ENCODE assay signal across 18 cellular contexts in genomic region chr6:21869085-21869771, GRCh38.
A peak's percentile ranks its signal among the peaks of the same experiment; 100 is the strongest.
DNase-seq lines count a peak whose midpoint lies in the region; ATAC-seq, FAIRE-seq and TF ChIP-seq lines count a peak whose summit lies in the region.
"Had no signal": no experiment of that assay in that cellular context is flagged by ENCODE, and none has a peak within 500 bp of the region (broad histone marks: within the 10 kb centered on the region; RNA-seq: fewer than 3 reads in every experiment).

No MANE protein-coding gene starts in this region.

- no peak for DNase-seq in Karpas-422
- DNase-seq in breast epithelium (ENCODE audit: low spot score in 2 of 2): peak in 1 of 2 donors; percentile 63
- DNase-seq in keratinocyte (ENCODE audit: low read depth, low spot score): peak; percentile 95
- no peak for DNase-seq in testis
- DNase-seq in immature natural killer cell: no peak
- DNase-seq: DMS79, H7, NCI-H1105 treated with DMSO at 0.1 percent for 48 hours, NCI-H1694, NCI-H2081 treated with DMSO at 0.1 percent for 48 hours, NCI-H510A, NCI-H774, SHP77 treated with DMSO at 0.1 percent for 48 hours, SK-N-SH had no signal

- H2AFZ ChIP-seq in Karpas-422 (ENCODE audit: low read length) (no peak overlapping the region), keratinocyte (ENCODE audit: control insufficient read depth, low read length) (peak overlapping the region; percentile 68)

- dilution Hi-C loops in keratinocyte (cut with MboI; ENCODE audit: extremely low pct_ligation_motif_present, low sequenced_read_pairs): no loop called here

- H3K27ac ChIP-seq in Karpas-422 (ENCODE audit: low read length) (no peak overlapping the region), breast epithelium (peak overlapping the region; percentile 48 to 68), keratinocyte (ENCODE audit: control insufficient read depth, insufficient read depth, low read length) (peak overlapping the region; percentile 56), testis (no peak overlapping the region)
- H3K27ac ChIP-seq: C4-2B had no signal

- H3K4me1 Mint-ChIP-seq in immature natural killer cell: no peaks in the 10 kb centered on the region

- H3K4me3 ChIP-seq in Karpas-422 (ENCODE audit: low read length) (no peak overlapping the region), breast epithelium (no peak overlapping the region), keratinocyte (ENCODE audit: control insufficient read depth in 2 of 3, extremely low read depth in 1 of 3, insufficient read depth in 2 of 3, low read depth in 1 of 3, low read length in 3 of 3) (peak overlapping the region in 1 of 3 experiments; percentile 40), testis (no peak overlapping the region)
- H3K4me3 ChIP-seq: K562 had no signal

- H3K4me1 ChIP-seq in Karpas-422 (ENCODE audit: low read length): peaks cover 20% of the 10 kb centered on the region
- H3K4me1 ChIP-seq in breast epithelium: peaks cover 0 to 8% of the 10 kb centered on the region in 2 donors
- H3K4me1 ChIP-seq in keratinocyte (ENCODE audit: control insufficient read depth, extremely low read depth, insufficient read depth, low read length): peaks cover 20% of the 10 kb centered on the region
- H3K4me1 ChIP-seq in testis: no peaks in the 10 kb centered on the region

- H3K27me3 ChIP-seq in Karpas-422 (ENCODE audit: low read length): no peaks in the 10 kb centered on the region
- no peaks in the 10 kb centered on the region for H3K27me3 ChIP-seq in breast epithelium
- H3K27me3 ChIP-seq in keratinocyte (ENCODE audit: control insufficient read depth, extremely low read depth, insufficient read depth, low read length): no peaks in the 10 kb centered on the region
- H3K27me3 ChIP-seq in testis: no peaks in the 10 kb centered on the region

- ATAC-seq in HG03571 (IDR thresholded peaks at IDR 0.05; ENCODE audit: unreplicated experiment) (no peak), GM19467 (IDR thresholded peaks at IDR 0.05; ENCODE audit: unreplicated experiment) (no peak)
- ATAC-seq: K562 had no signal

- H3K9me2 ChIP-seq in Karpas-422 (replicated peaks; ENCODE audit: insufficient read depth, low read length): no peaks in the 10 kb centered on the region
- H3K9me2 ChIP-seq: SK-N-SH had no signal

- TF ChIP-seq CTCF in breast epithelium (IDR thresholded peaks at IDR 0.05): no peak
- no peak for TF ChIP-seq CTCF in keratinocyte (optimal IDR thresholded peaks at IDR 0.05 in 1 of 3, IDR thresholded peaks at IDR 0.05 in 1 of 3, conservative IDR thresholded peaks at IDR 0.05 in 1 of 3; ENCODE audit: extremely low read depth in 1 of 3, insufficient read depth in 2 of 3, low read length in 3 of 3)
- no peak for TF ChIP-seq CTCF in testis (IDR thresholded peaks at IDR 0.05)

- H4K20me1 ChIP-seq in Karpas-422 (ENCODE audit: insufficient read depth, low read depth, low read length) (no peaks in the 10 kb centered on the region), keratinocyte (ENCODE audit: control insufficient read depth, extremely low read depth, insufficient read depth, low read length) (no peaks in the 10 kb centered on the region)

- H3K36me3 ChIP-seq in Karpas-422 (ENCODE audit: insufficient read depth, low read length): no peaks in the 10 kb centered on the region
- no peaks in the 10 kb centered on the region for H3K36me3 ChIP-seq in breast epithelium
- no peaks in the 10 kb centered on the region for H3K36me3 ChIP-seq in keratinocyte (ENCODE audit: control insufficient read depth in 2 of 2, extremely low read depth in 1 of 2, insufficient read depth in 2 of 2, low read length in 2 of 2)
- H3K36me3 ChIP-seq in testis (ENCODE audit: low read depth, missing control alignments): no peaks in the 10 kb centered on the region

- FAIRE-seq in keratinocyte (lab: Jason Lieb, UNC): peak; percentile 97
- FAIRE-seq: K562 had no signal

- no peak overlapping the region for H3K27ac Mint-ChIP-seq in immature natural killer cell

- H3K36me3 Mint-ChIP-seq in immature natural killer cell: no peaks in the 10 kb centered on the region

- TF ChIP-seq POLR2A in breast epithelium (IDR thresholded peaks at IDR 0.05) (no peak), testis (IDR thresholded peaks at IDR 0.05) (no peak)

- 80 to 95% methylated on average over 8 of the region's 8 CpGs for WGBS in testis, 2 donors

- H3K79me2 ChIP-seq in Karpas-422 (ENCODE audit: low read length): no peaks in the 10 kb centered on the region
- no peaks in the 10 kb centered on the region for H3K79me2 ChIP-seq in keratinocyte (ENCODE audit: control insufficient read depth, insufficient read depth, low read length)

- intact Hi-C loops in breast epithelium (cut with DNase I; ENCODE audit: low total_unique reads) (no loop called here), testis (cut with DNase I; ENCODE audit: low total_unique reads) (no loop called here)

- peaks cover 2% of the 10 kb centered on the region for H3K9me1 ChIP-seq in keratinocyte (ENCODE audit: control insufficient read depth, extremely low read depth, insufficient read depth, low read length)

- H3K9ac ChIP-seq in Karpas-422 (ENCODE audit: low read length) (no peak overlapping the region), keratinocyte (ENCODE audit: control insufficient read depth, extremely low read depth, insufficient read depth, low read length) (no peak overlapping the region)
- H3K9ac ChIP-seq: SK-N-SH had no signal

- peak overlapping the region; percentile 41 for H3K4me2 ChIP-seq in Karpas-422 (ENCODE audit: low read depth, low read length, poor library complexity, severe bottlenecking)
- H3K4me2 ChIP-seq in keratinocyte (ENCODE audit: control insufficient read depth, extremely low read depth, insufficient read depth, low read depth, low read length): peak overlapping the region; percentile 73
- H3K4me2 ChIP-seq: SK-N-SH had no signal

- H3K27me3 Mint-ChIP-seq in immature natural killer cell (ENCODE audit: low read depth in 3 of 3): peaks cover 0 to 2% (median 2%) of the 10 kb centered on the region in 3 donors

- H3K9me3 ChIP-seq in Karpas-422 (ENCODE audit: low read length) (no peaks in the 10 kb centered on the region), breast epithelium (no peaks in the 10 kb centered on the region), keratinocyte (ENCODE audit: control insufficient read depth, low read depth, low read length) (no peaks in the 10 kb centered on the region), testis (no peaks in the 10 kb centered on the region)
- H3K9me3 ChIP-seq: SK-N-SH had no signal

- no peak overlapping the region for H3K4me3 Mint-ChIP-seq in immature natural killer cell

- H3K9me3 Mint-ChIP-seq in immature natural killer cell: peaks cover 0 to 5% (median 0%) of the 10 kb centered on the region in 6 donors

Comparison
In these comparisons a context has a peak if more than half of its experiments do, and no peak if none do; other contexts are left out.
1. H3K27ac ChIP-seq: peak in breast epithelium (2 of 2) and keratinocyte (single experiment); none in Karpas-422 (single experiment) and testis (0 of 2).